ENCODE assay signal across 1 cellular context in the genomic region with DNA sequence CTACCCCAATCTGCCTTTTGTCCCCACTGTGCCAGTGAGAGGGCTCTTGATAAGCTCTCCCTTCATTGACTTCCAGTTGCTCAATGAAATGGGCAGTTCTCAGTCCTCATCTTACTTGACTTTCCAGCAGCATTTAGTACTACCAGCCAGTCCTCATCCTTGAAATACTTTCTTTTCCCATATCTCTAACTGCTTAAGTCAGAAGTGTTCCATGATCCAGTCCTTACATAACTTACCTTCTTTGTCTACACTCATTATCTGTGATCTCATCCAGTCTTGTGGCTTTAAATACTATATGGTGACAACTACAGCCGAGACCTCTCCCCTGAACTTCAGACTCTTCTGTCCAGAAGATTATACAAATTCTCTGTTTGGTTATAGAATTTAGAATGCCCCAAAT.
TF ChIP-seq lines count a peak whose summit lies in the region.

No MANE protein-coding gene starts in this region.

TF ChIP-seq in A549, 52 proteins besides CTCF, POLR2A, EP300 and RAD21 (continued from another document):
- no peak for TF ChIP-seq REST (IDR thresholded peaks at IDR 0.05)
